In the genomic region with DNA sequence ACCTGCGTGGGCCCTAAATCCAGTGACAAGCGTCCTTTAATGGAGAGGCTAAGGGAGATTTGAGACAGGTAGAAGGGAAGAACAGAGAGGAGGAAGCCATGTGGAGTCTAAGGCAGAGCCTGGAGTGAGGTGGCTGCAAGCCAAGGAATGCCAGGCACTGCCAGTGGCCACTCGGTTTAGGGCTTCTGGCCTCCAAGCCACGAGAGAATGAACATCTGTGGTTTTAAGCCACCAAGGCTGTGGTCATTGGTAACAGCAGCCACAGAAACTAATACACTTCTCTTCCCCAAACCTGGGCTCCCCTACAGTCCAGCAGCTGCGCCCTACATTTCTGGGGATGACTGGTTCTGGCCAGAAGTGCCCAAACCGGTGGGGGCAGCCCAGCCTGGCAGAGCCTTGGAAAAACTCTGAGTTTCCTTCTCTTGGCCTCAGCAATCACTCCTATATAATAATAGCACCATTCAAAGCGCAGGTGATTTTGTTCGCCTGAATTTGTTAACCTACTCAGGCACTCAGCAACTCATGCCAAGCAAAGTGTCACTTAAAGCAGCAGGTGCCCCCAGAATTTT, we compare ENCODE assay signal across 14 cellular contexts.
DNase-seq lines count a peak whose midpoint lies in the region; ATAC-seq and TF ChIP-seq lines count a peak whose summit lies in the region.
"Had no signal": no experiment of that assay in that cellular context is flagged by ENCODE, and none has a peak within 500 bp of the region (broad histone marks: within the 10 kb centered on the region; RNA-seq: fewer than 3 reads in every experiment).

No MANE protein-coding gene starts in this region.

- TF ChIP-seq CTCF in AG10803 (conservative IDR thresholded peaks at IDR 0.05; ENCODE audit: low read length): no peak
- TF ChIP-seq CTCF in coronary artery (IDR thresholded peaks at IDR 0.05): no peak

- H3K27ac ChIP-seq in coronary artery: peak overlapping the region; percentile 87 to 93
- H3K27ac ChIP-seq: parathyroid adenoma had no signal

- ATAC-seq in GM19328 (IDR thresholded peaks at IDR 0.05; ENCODE audit: unreplicated experiment): no peak
- no peak for ATAC-seq in GM19455 (IDR thresholded peaks at IDR 0.05; ENCODE audit: unreplicated experiment)
- no peak for ATAC-seq in GM18498 (IDR thresholded peaks at IDR 0.05; ENCODE audit: unreplicated experiment)

- H3K4me3 ChIP-seq in AG10803 (ENCODE audit: low read length) (no peak overlapping the region), coronary artery (no peak overlapping the region)

- peak; percentile 63 for DNase-seq in AG10803 (ENCODE audit: low read depth)
- DNase-seq in NCI-H1092 treated with DMSO at 0.1 percent for 48 hours (lab: John Stamatoyannopoulos, UW): peak; percentile 83
- no peak for DNase-seq in coronary artery (ENCODE audit: low spot score)
- DNase-seq in myocyte (ENCODE audit: low read depth): peak; percentile 94
- DNase-seq in OCI-M1 (lab: John Stamatoyannopoulos, UW): no peak
- DNase-seq: activated CD8-positive, alpha-beta memory T cell treated with anti-CD3 and anti-CD28 coated beads, Interleukin-2, amount 50 U/mL, for 4 hours; activated naive CD4-positive, alpha-beta T cell treated with anti-CD3 and anti-CD28 coated beads, Interleukin-2, amount 50 U/mL, for 16 hours; cerebellar nuclear complex; NCI-H1694; stimulated activated CD4-positive, alpha-beta T cell treated with anti-CD3 and anti-CD28 coated beads, Interleukin-1b, Interleukin-23, amount 100 ng/mL, for 48 hours had no signal

Comparison
In these comparisons a context has a peak if more than half of its experiments do, and no peak if none do; other contexts are left out.
1. DNase-seq: peak in AG10803 (single experiment), NCI-H1092 treated with DMSO at 0.1 percent for 48 hours (single experiment) and myocyte (single experiment); none in coronary artery (single experiment) and OCI-M1 (single experiment).